In genomic region chr9:88988796-88989641, GRCh38 we compare ENCODE assay signal across 9 cellular contexts. TPM values are rescaled to one million over a fixed set of nuclear protein-coding genes. Genes with fewer than 3 reads are reported as not detected.
DNase-seq lines count a peak whose midpoint lies in the region; ATAC-seq and TF ChIP-seq lines count a peak whose summit lies in the region.
"Had no signal": no experiment of that assay in that cellular context is flagged by ENCODE, and none has a peak within 500 bp of the region (broad histone marks: within the 10 kb centered on the region; RNA-seq: fewer than 3 reads in every experiment).

No MANE protein-coding gene starts in this region.

- intact Hi-C loops in breast epithelium (cut with DNase I; ENCODE audit: low total_unique reads) (no loop called here), left colon (cut with DNase I, micrococcal nuclease) (no loop called here)

- H3K9me3 ChIP-seq in KOPT-K1 (ENCODE audit: insufficient read depth, low read length, poor library complexity, severe bottlenecking) = peaks cover 6% of the 10 kb centered on the region
- H3K9me3 ChIP-seq in breast epithelium = no peaks in the 10 kb centered on the region
- H3K9me3 ChIP-seq: ovary had no signal

- no peak for TF ChIP-seq CTCF in breast epithelium (IDR thresholded peaks at IDR 0.05)
- TF ChIP-seq CTCF in nephron progenitor cell (IDR thresholded peaks at IDR 0.05) = no peak

- H3K4me3 Mint-ChIP-seq in nephron progenitor cell = peak overlapping the region; percentile 97

- H3K27ac ChIP-seq in KOPT-K1 (ENCODE audit: low read depth, low read length, poor library complexity, severe bottlenecking) (peak overlapping the region; percentile 87), breast epithelium (peak overlapping the region; percentile 6 to 59)
- H3K27ac ChIP-seq: ovary had no signal

- no peak for TF ChIP-seq POLR2A in breast epithelium (IDR thresholded peaks at IDR 0.05)

- in situ Hi-C loops in Caki2 (cut with HindIII; ENCODE audit: low pct_unique_long_range_greater_than_20kb, low sequenced_read_pairs) = no loop called here

- H3K4me3 ChIP-seq in breast epithelium = no peak overlapping the region
- H3K4me3 ChIP-seq: ovary had no signal

- H3K27ac Mint-ChIP-seq in nephron progenitor cell = peak overlapping the region; percentile 63

- ATAC-seq in left colon = no peak

- H3K27me3 Mint-ChIP-seq in nephron progenitor cell (ENCODE audit: low read depth, poor library complexity) = peaks cover 3% of the 10 kb centered on the region

- H3K4me1 ChIP-seq in breast epithelium = no peaks in the 10 kb centered on the region

- 0 out of 2 replicates have a peak, but pooled peaks cover 5% of the 10 kb centered on the region for H3K36me3 ChIP-seq in KOPT-K1 (ENCODE audit: insufficient read depth, low read length)
- no peaks in the 10 kb centered on the region for H3K36me3 ChIP-seq in breast epithelium
- H3K36me3 ChIP-seq: ovary had no signal

- peaks cover 4% of the 10 kb centered on the region for H3K9me3 Mint-ChIP-seq in nephron progenitor cell

- peaks cover 5% of the 10 kb centered on the region for H3K36me3 Mint-ChIP-seq in nephron progenitor cell (ENCODE audit: low read depth)

- DNase-seq in Caki2 (ENCODE audit: low read depth) (peak; percentile 26), breast epithelium (ENCODE audit: low spot score in 2 of 2) (no peak), nephron progenitor cell (no peak), left colon (no peak), D341Med (ENCODE audit: low spot score) (no peak), NCI-H69 (lab: John Stamatoyannopoulos, UW) (no peak)
- DNase-seq in stimulated activated CD4-positive, alpha-beta T cell treated with anti-CD3 and anti-CD28 coated beads, Interleukin-2, amount 100 ng/mL, for 48 hours = no peak
- DNase-seq: ovary had no signal

- H3K27me3 ChIP-seq in breast epithelium = no peaks in the 10 kb centered on the region
- H3K27me3 ChIP-seq: ovary had no signal

- H3K4me1 Mint-ChIP-seq in nephron progenitor cell = peaks cover 50% of the 10 kb centered on the region

RNA-seq across cellular contexts. Expression of gene S1PR3, which starts 2.2 kb away (rescaled TPM):
- 8.8 and 15.2 TPM in 2 replicates for total RNA-seq in Caki2 (2014; rRNA removed; shearing (Covaris generic); ENCODE audit: low replicate concordance)
- total RNA-seq in breast epithelium (10 to 100 TPM; 16.6 to 27.7 (median 18.7) TPM), left colon (1 to 10 TPM; 1.7 to 3.2 TPM)
